Comparison of ENCODE assay signal across 1 cellular context in genomic region chr17:1999557-2000251, GRCh38.
A peak's percentile ranks its signal among the peaks of the same experiment; 100 is the strongest.
TF ChIP-seq lines count a peak whose summit lies in the region.

No MANE protein-coding gene starts in this region.

TF ChIP-seq in H1, 55 proteins besides CTCF, POLR2A, EP300 and RAD21:
- TF ChIP-seq SIN3A (conservative IDR thresholded peaks at IDR 0.05 in 1 of 2, IDR thresholded peaks at IDR 0.05 in 1 of 2; ENCODE audit: low read depth in 1 of 2, low read length in 2 of 2) (0 out of 4 replicates have a peak, but pooled peaks of 1 of the 2 experiments have one; percentile 44), MAFK (IDR thresholded peaks at IDR 0.05; ENCODE audit: low read depth, low read length) (peak; percentile 79; the same call in 1 of the 2 replicates), USF2 (IDR thresholded peaks at IDR 0.05; ENCODE audit: low read length) (no peak), EZH2 (IDR thresholded peaks at IDR 0.05; ENCODE audit: low read depth, low read length, severe bottlenecking) (peak; percentile 42)
- TF ChIP-seq, protein P1, sequence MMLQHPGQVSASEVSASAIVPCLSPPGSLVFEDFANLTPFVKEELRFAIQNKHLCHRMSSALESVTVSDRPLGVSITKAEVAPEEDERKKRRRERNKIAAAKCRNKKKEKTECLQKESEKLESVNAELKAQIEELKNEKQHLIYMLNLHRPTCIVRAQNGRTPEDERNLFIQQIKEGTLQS (IDR thresholded peaks at IDR 0.05; ENCODE audit: insufficient read depth, low read depth, low read length) = no peak
